34 cellular contexts compared by ENCODE assay signal in the genomic region with DNA sequence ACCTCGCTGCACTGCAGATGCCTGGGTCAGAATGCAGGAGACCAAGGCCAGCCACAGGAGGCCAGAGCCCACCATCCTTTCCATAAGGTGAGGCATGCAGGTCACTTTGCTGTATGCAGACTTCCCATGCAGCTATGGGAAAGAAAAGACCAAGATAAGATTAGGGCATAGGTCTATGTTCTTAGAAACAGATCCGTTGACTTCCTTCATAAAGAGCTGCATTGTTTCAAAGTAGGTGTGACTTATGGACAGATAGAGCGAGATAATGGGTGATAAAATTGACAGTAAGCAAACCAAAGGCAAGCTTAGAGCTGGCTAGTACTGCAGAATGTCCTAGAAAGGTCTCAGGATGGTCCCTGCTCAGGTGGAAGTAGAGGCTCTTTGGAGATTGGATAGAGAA. TPM values are rescaled to one million over a fixed set of nuclear protein-coding genes. Genes with fewer than 3 reads are reported as not detected.
"Had no signal": no experiment of that assay in that cellular context is flagged by ENCODE, and none has a peak within 500 bp of the region (broad histone marks: within the 10 kb centered on the region; RNA-seq: fewer than 3 reads in every experiment).

No MANE protein-coding gene starts in this region.

- H3K9me3 Mint-ChIP-seq: activated CD4-positive, alpha-beta T cell treated with anti-CD3 and anti-CD28 coated beads, Interleukin-2, amount 10 ng/mL, durations not matched to agents 24 days and 14 days; activated CD8-positive, alpha-beta T cell treated with anti-CD3 and anti-CD28 coated beads for 36 hours; activated naive CD8-positive, alpha-beta T cell treated with anti-CD3 and anti-CD28 coated beads for 36 hours; activated T-helper 17 cell treated with anti-CD3 and anti-CD28 coated beads, Interleukin-2, amount 50 U/mL, for 72 hours; T-helper 1 cell treated with Interleukin-12 subunit alpha and Interleukin-12 subunit beta and Interleukin-4 antibody, amounts not matched to agents 30 μg/mL and 1 μg/mL, for 36 hours; T-helper 2 cell treated with Interferon-gamma antibody and Interleukin-4, amounts not matched to agents 5 μg/mL and 100 μg/mL, for 36 hours had no signal

- DNase-seq: activated CD4-positive, alpha-beta T cell treated with anti-CD3 and anti-CD28 coated beads, Interleukin-2, amount 10 ng/mL, durations not matched to agents 24 days and 14 days; activated CD4-positive, alpha-beta T cell treated with anti-CD3 and anti-CD28 coated beads, Interleukin-2, amount 50 U/mL, for 4 hours; activated CD8-positive, alpha-beta T cell treated with anti-CD3 and anti-CD28 coated beads for 36 hours; activated effector memory CD4-positive, alpha-beta T cell treated with anti-CD3 and anti-CD28 coated beads, Interleukin-2, amount 50 U/mL, for 16 hours; activated naive CD4-positive, alpha-beta T cell; activated naive CD4-positive, alpha-beta T cell treated with anti-CD3 and anti-CD28 coated beads, Interleukin-2, amount 50 U/mL, for 16 hours; activated naive CD8-positive, alpha-beta T cell treated with anti-CD3 and anti-CD28 coated beads for 36 hours; activated T-cell treated with anti-CD3 and anti-CD28 coated beads, Interleukin-2, amount 50 U/mL, for 1 hour; activated T-cell treated with anti-CD3 and anti-CD28 coated beads, Interleukin-2, amount 50 U/mL, for 72 hours; amniotic stem cell; aorta; Karpas-422; KBM-7; NCI-H1105; NCI-H1436; NCI-H1694; NCI-H1930; NCI-H2081 treated with DMSO at 0.1 percent for 48 hours; NCI-H345; NCI-H524 treated with DMSO at 0.1 percent for 48 hours; PC-3; Peyer's patch; RPMI8226; SHP77 treated with DMSO at 0.1 percent for 48 hours; SK-N-SH had no signal

- H3K9me3 ChIP-seq: Peyer's patch, SJSA1, SK-N-SH had no signal

- H3K4me1 Mint-ChIP-seq: activated CD4-positive, alpha-beta T cell treated with anti-CD3 and anti-CD28 coated beads, Interleukin-2, amount 10 ng/mL, durations not matched to agents 24 days and 14 days; activated naive CD8-positive, alpha-beta T cell treated with anti-CD3 and anti-CD28 coated beads for 36 hours; activated T-helper 17 cell treated with anti-CD3 and anti-CD28 coated beads, Interleukin-2, amount 50 U/mL, for 72 hours had no signal

- ATAC-seq: activated CD8-positive, alpha-beta T cell treated with anti-CD3 and anti-CD28 coated beads for 36 hours; activated T-cell treated with anti-CD3 and anti-CD28 coated beads, Interleukin-2, amount 50 U/mL, for 72 hours; activated T-helper 17 cell treated with anti-CD3 and anti-CD28 coated beads, Interleukin-2, amount 50 U/mL, for 72 hours; PC-3 had no signal

- H3K36me3 ChIP-seq: cardiac muscle cell, Peyer's patch, SJSA1 had no signal

- H3K27me3 Mint-ChIP-seq: activated CD4-positive, alpha-beta T cell treated with anti-CD3 and anti-CD28 coated beads, Interleukin-2, amount 10 ng/mL, durations not matched to agents 24 days and 14 days; activated CD8-positive, alpha-beta T cell treated with anti-CD3 and anti-CD28 coated beads for 36 hours; activated naive CD8-positive, alpha-beta T cell treated with anti-CD3 and anti-CD28 coated beads for 36 hours had no signal

- FAIRE-seq: TTC549 had no signal

- H3K4me3 ChIP-seq: cardiac muscle cell, Peyer's patch, SJSA1 had no signal

- H3K4me3 Mint-ChIP-seq: activated CD4-positive, alpha-beta T cell treated with anti-CD3 and anti-CD28 coated beads, Interleukin-2, amount 10 ng/mL, durations not matched to agents 24 days and 14 days; activated CD8-positive, alpha-beta T cell treated with anti-CD3 and anti-CD28 coated beads for 36 hours; activated naive CD8-positive, alpha-beta T cell treated with anti-CD3 and anti-CD28 coated beads for 36 hours; activated T-cell treated with anti-CD3 and anti-CD28 coated beads, Interleukin-2, amount 50 U/mL, for 72 hours; activated T-helper 17 cell treated with anti-CD3 and anti-CD28 coated beads, Interleukin-2, amount 50 U/mL, for 72 hours; T-helper 1 cell treated with Interleukin-12 subunit alpha and Interleukin-12 subunit beta and Interleukin-4 antibody, amounts not matched to agents 30 μg/mL and 1 μg/mL, for 36 hours; T-helper 2 cell treated with Interferon-gamma antibody and Interleukin-4, amounts not matched to agents 5 μg/mL and 100 μg/mL, for 36 hours had no signal

- H3K9ac ChIP-seq: SK-N-SH had no signal

- H3K36me3 Mint-ChIP-seq: activated naive CD8-positive, alpha-beta T cell treated with anti-CD3 and anti-CD28 coated beads for 36 hours had no signal

- H3K4me1 ChIP-seq: Peyer's patch, SJSA1 had no signal

- H3K27me3 ChIP-seq: cardiac muscle cell, Peyer's patch had no signal

- H3K27ac ChIP-seq: cardiac muscle cell, Peyer's patch, SJSA1 had no signal

- H3K27ac Mint-ChIP-seq: activated CD4-positive, alpha-beta T cell treated with anti-CD3 and anti-CD28 coated beads, Interleukin-2, amount 10 ng/mL, durations not matched to agents 24 days and 14 days; activated CD8-positive, alpha-beta T cell treated with anti-CD3 and anti-CD28 coated beads for 36 hours; activated naive CD8-positive, alpha-beta T cell treated with anti-CD3 and anti-CD28 coated beads for 36 hours; activated T-cell treated with anti-CD3 and anti-CD28 coated beads, Interleukin-2, amount 50 U/mL, for 72 hours; activated T-helper 17 cell treated with anti-CD3 and anti-CD28 coated beads, Interleukin-2, amount 50 U/mL, for 72 hours; T-helper 1 cell treated with Interleukin-12 subunit alpha and Interleukin-12 subunit beta and Interleukin-4 antibody, amounts not matched to agents 30 μg/mL and 1 μg/mL, for 36 hours; T-helper 2 cell treated with Interferon-gamma antibody and Interleukin-4, amounts not matched to agents 5 μg/mL and 100 μg/mL, for 36 hours had no signal

RNA-seq across cellular contexts. Expression of gene GP2, which starts 1.0 kb away (rescaled TPM):
- total RNA-seq: activated CD4-positive, alpha-beta T cell treated with anti-CD3 and anti-CD28 coated beads, Interleukin-2, amount 10 ng/mL, durations not matched to agents 24 days and 14 days; activated CD8-positive, alpha-beta memory T cell treated with anti-CD3 and anti-CD28 coated beads for 36 hours; activated CD8-positive, alpha-beta T cell treated with anti-CD3 and anti-CD28 coated beads for 36 hours; activated naive CD8-positive, alpha-beta T cell treated with anti-CD3 and anti-CD28 coated beads for 36 hours; activated T-cell treated with anti-CD3 and anti-CD28 coated beads, Interleukin-2, amount 50 U/mL, for 72 hours; activated T-helper 17 cell treated with anti-CD3 and anti-CD28 coated beads, Interleukin-2, amount 50 U/mL, for 72 hours; cardiac muscle cell; MCF 10A; NCI-H460; PC-3; SJSA1 had no signal
- polyA plus RNA-seq: cardiac muscle cell, SK-N-SH had no signal

RNA-seq across cellular contexts. Expression of gene UMOD, which starts 26.2 kb away (rescaled TPM):
- total RNA-seq: activated CD4-positive, alpha-beta T cell treated with anti-CD3 and anti-CD28 coated beads, Interleukin-2, amount 10 ng/mL, durations not matched to agents 24 days and 14 days; activated CD8-positive, alpha-beta memory T cell treated with anti-CD3 and anti-CD28 coated beads for 36 hours; activated CD8-positive, alpha-beta T cell treated with anti-CD3 and anti-CD28 coated beads for 36 hours; activated naive CD8-positive, alpha-beta T cell treated with anti-CD3 and anti-CD28 coated beads for 36 hours; activated T-cell treated with anti-CD3 and anti-CD28 coated beads, Interleukin-2, amount 50 U/mL, for 72 hours; activated T-helper 17 cell treated with anti-CD3 and anti-CD28 coated beads, Interleukin-2, amount 50 U/mL, for 72 hours; aorta; cardiac muscle cell; MCF 10A; NCI-H460; PC-3; Peyer's patch; SJSA1 had no signal
- polyA plus RNA-seq: aorta, cardiac muscle cell, SK-N-SH had no signal
